ENCODE assay signal across 9 cellular contexts in genomic region chr3:48130321-48130881, GRCh38. TPM values are rescaled to one million over a fixed set of nuclear protein-coding genes. Genes with fewer than 3 reads are reported as not detected.
DNase-seq lines count a peak whose midpoint lies in the region; FAIRE-seq and TF ChIP-seq lines count a peak whose summit lies in the region.
"Had no signal": no experiment of that assay in that cellular context is flagged by ENCODE, and none has a peak within 500 bp of the region (broad histone marks: within the 10 kb centered on the region; RNA-seq: fewer than 3 reads in every experiment).

No MANE protein-coding gene starts in this region.

- H3K4me3 ChIP-seq in endothelial cell of umbilical vein (replicated peaks in 1 of 3; ENCODE audit: insufficient read depth in 1 of 3, low read depth in 1 of 3, low read length in 3 of 3) (no peak overlapping the region), mesenchymal stem cell (ENCODE audit: insufficient read depth in 1 of 2, low read depth in 1 of 2, low read length in 2 of 2) (no peak overlapping the region)

- no peak overlapping the region for H3K27ac Mint-ChIP-seq in activated CD4-positive, alpha-beta memory T cell treated with anti-CD3 and anti-CD28 coated beads, Interleukin-2, amount 10 ng/mL, durations not matched to agents 7 days and 5 days
- H3K27ac Mint-ChIP-seq: immature natural killer cell had no signal

- H3K4me2 ChIP-seq in endothelial cell of umbilical vein (ENCODE audit: insufficient read depth, low read length) = peak overlapping the region; percentile 9
- H3K4me2 ChIP-seq in mesenchymal stem cell (ENCODE audit: low read length, poor library complexity, severe bottlenecking) = no peak overlapping the region

- no peaks in the 10 kb centered on the region for H3K36me3 Mint-ChIP-seq in activated CD4-positive, alpha-beta memory T cell treated with anti-CD3 and anti-CD28 coated beads, Interleukin-2, amount 10 ng/mL, durations not matched to agents 7 days and 5 days (ENCODE audit: low read depth)
- H3K36me3 Mint-ChIP-seq: immature natural killer cell had no signal

- H2BK5ac ChIP-seq in mesenchymal stem cell (ENCODE audit: low read depth, low read length, poor library complexity, severe bottlenecking) = no peak overlapping the region

- H3K23ac ChIP-seq in mesenchymal stem cell (ENCODE audit: low read length in 2 of 2) = no peak overlapping the region

- H3K4me1 ChIP-seq in endothelial cell of umbilical vein (ENCODE audit: control insufficient read depth, extremely low read depth, insufficient read depth, low read length) (peaks cover 13% of the 10 kb centered on the region), mesenchymal stem cell (ENCODE audit: control insufficient read depth, insufficient read depth, low read depth, low read length) (peaks cover 14% of the 10 kb centered on the region)

- H3K14ac ChIP-seq in mesenchymal stem cell (ENCODE audit: low read length in 2 of 2) = no peak overlapping the region

- peak overlapping the region in 1 of 2 experiments; percentile 27 for H2BK12ac ChIP-seq in mesenchymal stem cell (ENCODE audit: low read length in 2 of 2)

- POLR2A ChIA-PET in endothelial cell of umbilical vein (lab: Charles Lee) = interaction anchor here (0.6 to 1.2 kb wide), 4 partner anchors 26 to 50 kb away, joined by 3 to 5 read pairs (median 4); no protein-coding TSS in a partner anchor
- POLR2A ChIA-PET in activated CD4-positive, alpha-beta memory T cell treated with anti-CD3 and anti-CD28 coated beads, Interleukin-2, amount 10 ng/mL, durations not matched to agents 7 days and 5 days (lab: Charles Lee) = no interaction called here

- FAIRE-seq in endothelial cell of umbilical vein (lab: Jason Lieb, UNC) = peak; percentile 89

- H2AK5ac ChIP-seq in mesenchymal stem cell (ENCODE audit: low read length, severe bottlenecking) = no peak overlapping the region

- H3K36me3 ChIP-seq in endothelial cell of umbilical vein (ENCODE audit: control insufficient read depth in 2 of 2, extremely low read depth in 1 of 2, insufficient read depth in 2 of 2, low read length in 2 of 2) (no peaks in the 10 kb centered on the region), mesenchymal stem cell (ENCODE audit: control insufficient read depth in 1 of 2, insufficient read depth in 2 of 2, low read depth in 1 of 2, low read length in 2 of 2) (no peaks in the 10 kb centered on the region)

- H3K9ac ChIP-seq in endothelial cell of umbilical vein (replicated peaks; ENCODE audit: extremely low read depth, insufficient read depth, low read length) (peak overlapping the region; percentile 25), mesenchymal stem cell (ENCODE audit: low read length) (peak overlapping the region; percentile 23)

- H3K9me3 Mint-ChIP-seq in activated CD4-positive, alpha-beta memory T cell treated with anti-CD3 and anti-CD28 coated beads, Interleukin-2, amount 10 ng/mL, durations not matched to agents 7 days and 5 days = no peaks in the 10 kb centered on the region
- H3K9me3 Mint-ChIP-seq: immature natural killer cell had no signal

- no peaks in the 10 kb centered on the region for H3K27me3 Mint-ChIP-seq in activated CD4-positive, alpha-beta memory T cell treated with anti-CD3 and anti-CD28 coated beads, Interleukin-2, amount 10 ng/mL, durations not matched to agents 7 days and 5 days

- whole genome bisulfite sequencing in mesenchymal stem cell = 54% methylated on average over 8 of the region's 8 CpGs

- no TSS peak for BruUV-seq in endothelial cell of umbilical vein (replicated peaks; lab: Mats Ljungman, UMichigan)

- H2BK15ac ChIP-seq in mesenchymal stem cell (ENCODE audit: low read depth, poor library complexity, severe bottlenecking) = no peak overlapping the region

- H3K9me1 ChIP-seq in endothelial cell of umbilical vein (replicated peaks; ENCODE audit: control insufficient read depth, extremely low read depth, insufficient read depth, low read length) = no peaks in the 10 kb centered on the region

- H3K27me3 ChIP-seq in endothelial cell of umbilical vein (ENCODE audit: control insufficient read depth in 2 of 2, insufficient read depth in 2 of 2, low read length in 2 of 2) (no peaks in the 10 kb centered on the region), mesenchymal stem cell (ENCODE audit: control insufficient read depth in 1 of 2, insufficient read depth in 1 of 2, low read length in 2 of 2) (no peaks in the 10 kb centered on the region)

- peak overlapping the region; percentile 5 for H4K8ac ChIP-seq in mesenchymal stem cell (ENCODE audit: low read length)

- DNase-seq in endothelial cell of umbilical vein (ENCODE audit: low read depth, low spot score) (peak; percentile 96), mesenchymal stem cell (peak; percentile 93), iPS-NIHi7 (ENCODE audit: extremely low spot score) (no peak), 8988T (no peak), activated T-cell treated with anti-CD3 and anti-CD28 coated beads for 4 hours (no peak)
- DNase-seq in activated CD4-positive, alpha-beta memory T cell treated with anti-CD3 and anti-CD28 coated beads, Interleukin-2, amount 10 ng/mL, durations not matched to agents 7 days and 5 days = no peak
- DNase-seq: immature natural killer cell had no signal

- peak overlapping the region; percentile 46 to 58 for H3K18ac ChIP-seq in mesenchymal stem cell (ENCODE audit: low read depth in 1 of 2, low read length in 2 of 2)

- H4K91ac ChIP-seq in mesenchymal stem cell (ENCODE audit: low read length) = no peak overlapping the region

- TF ChIP-seq CTCF in endothelial cell of umbilical vein (IDR thresholded peaks at IDR 0.05; ENCODE audit: extremely low read depth in 1 of 2, insufficient read depth in 1 of 2, low read depth in 1 of 2, low read length in 2 of 2) = no peak

- dilution Hi-C loops in endothelial cell of umbilical vein (cut with MboI; ENCODE audit: extremely low pct_ligation_motif_present, low sequenced_read_pairs) = no loop called here

- CTCF ChIA-PET in endothelial cell of umbilical vein (lab: Charles Lee) = interaction anchor here (1.0 to 1.6 kb wide), 3 partner anchors 10 to 28 kb away, joined by 3 to 8 read pairs (median 4); no protein-coding TSS in a partner anchor
- CTCF ChIA-PET in activated CD4-positive, alpha-beta memory T cell treated with anti-CD3 and anti-CD28 coated beads, Interleukin-2, amount 10 ng/mL, durations not matched to agents 7 days and 5 days (lab: Charles Lee) = no interaction called here

- H2AFZ ChIP-seq in endothelial cell of umbilical vein (ENCODE audit: low read depth, low read length) = peak overlapping the region; percentile 97
- peak overlapping the region; percentile 48 for H2AFZ ChIP-seq in mesenchymal stem cell (ENCODE audit: low read depth, low read length)

- no peaks in the 10 kb centered on the region for H3K79me2 ChIP-seq in endothelial cell of umbilical vein (ENCODE audit: control insufficient read depth, insufficient read depth, low read length)

- intact Hi-C loops in endothelial cell of umbilical vein (cut with micrococcal nuclease) = loop anchor here (2.0 kb wide), 1 partner anchor 42 kb away; no protein-coding TSS in a partner anchor

- H3K4me1 Mint-ChIP-seq in activated CD4-positive, alpha-beta memory T cell treated with anti-CD3 and anti-CD28 coated beads, Interleukin-2, amount 10 ng/mL, durations not matched to agents 7 days and 5 days = no peaks in the 10 kb centered on the region
- H3K4me1 Mint-ChIP-seq: immature natural killer cell had no signal

- H3K9me3 ChIP-seq in endothelial cell of umbilical vein (replicated peaks; ENCODE audit: control insufficient read depth, insufficient read depth, low read length) = no peaks in the 10 kb centered on the region
- H3K9me3 ChIP-seq in mesenchymal stem cell (ENCODE audit: control insufficient read depth, low read length) = no peaks in the 10 kb centered on the region

- H4K20me1 ChIP-seq in endothelial cell of umbilical vein (replicated peaks; ENCODE audit: control insufficient read depth, extremely low read depth, insufficient read depth, low read length) = no peaks in the 10 kb centered on the region

- H2BK120ac ChIP-seq in mesenchymal stem cell (ENCODE audit: low read depth, low read length) = no peak overlapping the region

- H3K4me3 Mint-ChIP-seq in activated CD4-positive, alpha-beta memory T cell treated with anti-CD3 and anti-CD28 coated beads, Interleukin-2, amount 10 ng/mL, durations not matched to agents 7 days and 5 days = no peak overlapping the region
- H3K4me3 Mint-ChIP-seq: immature natural killer cell had no signal

- peak overlapping the region; percentile 64 for H3K27ac ChIP-seq in endothelial cell of umbilical vein (ENCODE audit: insufficient read depth, low read depth, low read length)
- H3K27ac ChIP-seq in mesenchymal stem cell (ENCODE audit: low read length, poor library complexity, severe bottlenecking) = no peak overlapping the region
- H3K27ac ChIP-seq in temporal lobe (ENCODE audit: low read depth, low read length) = peak overlapping the region; percentile 44

- TF ChIP-seq POLR2A in endothelial cell of umbilical vein (IDR thresholded peaks at IDR 0.05; ENCODE audit: low read depth, low read length) = peak; percentile 35

- no peaks in the 10 kb centered on the region for H3K79me1 ChIP-seq in mesenchymal stem cell (replicated peaks; ENCODE audit: low read length, poor library complexity, severe bottlenecking)

- no peak for TF ChIP-seq EP300 in Ishikawa (IDR thresholded peaks at IDR 0.05; ENCODE audit: borderline replicate concordance)

- no peak for TF ChIP-seq RAD21 in Ishikawa (IDR thresholded peaks at IDR 0.05; ENCODE audit: low read depth)

- peak overlapping the region in 1 of 2 experiments; percentile 49 for H3K4ac ChIP-seq in mesenchymal stem cell (ENCODE audit: low read depth in 1 of 2, low read length in 2 of 2)

TF ChIP-seq in Ishikawa, 13 proteins besides CTCF, POLR2A, EP300 and RAD21 (continues in another document):
- TF ChIP-seq TEAD4 (IDR thresholded peaks at IDR 0.05) (peak; percentile 65), CEBPB (IDR thresholded peaks at IDR 0.05) (no peak)

TF ChIP-seq in endothelial cell of umbilical vein, 7 proteins besides CTCF, POLR2A, EP300 and RAD21:
- no peak for TF ChIP-seq MYC (IDR thresholded peaks at IDR 0.05; ENCODE audit: low read depth, low read length)

RNA-seq across cellular contexts. Expression of gene CDC25A, which starts 57.8 kb away (rescaled TPM):
- total RNA-seq in endothelial cell of umbilical vein (18.4 and 19.0 TPM in 2 replicates), temporal lobe (3.0 TPM)
- 5.0 and 5.5 TPM in 2 replicates for polyA plus RNA-seq in endothelial cell of umbilical vein
- polyA plus RNA-seq in endothelial cell of umbilical vein (2011; cell fraction: cytosol; rRNA removed) = 7.0 and 8.7 TPM in 2 replicates
- 7.5 and 9.4 TPM in 2 replicates for polyA plus RNA-seq in endothelial cell of umbilical vein (2011; cell fraction: nucleus; rRNA removed)
- polyA plus RNA-seq in endothelial cell of umbilical vein (2012) = 8.1 and 10.4 TPM in 2 replicates
- polyA minus RNA-seq in endothelial cell of umbilical vein = 11.2 and 13.4 TPM in 2 replicates
- polyA minus RNA-seq in endothelial cell of umbilical vein (2011; cell fraction: cytosol; rRNA and poly(A)+ RNA removed) = 32.9 TPM
- 6.9 and 9.2 TPM in 2 replicates for polyA minus RNA-seq in endothelial cell of umbilical vein (2011; cell fraction: nucleus; rRNA and poly(A)+ RNA removed)
- polyA plus RNA-seq in mesenchymal stem cell (2013, experiment 1 of 2) = 1.7 TPM
- 2.0 TPM for polyA plus RNA-seq in mesenchymal stem cell (2013, experiment 2 of 2)
- 10 to 100 TPM; 19.6 to 20.1 TPM for total RNA-seq in activated CD4-positive, alpha-beta memory T cell treated with anti-CD3 and anti-CD28 coated beads, Interleukin-2, amount 10 ng/mL, durations not matched to agents 7 days and 5 days

Comparison
In these comparisons a context has a peak if more than half of its experiments do, and no peak if none do; other contexts are left out.
1. DNase-seq: peak in endothelial cell of umbilical vein (single experiment) and mesenchymal stem cell (single experiment); none in activated CD4-positive, alpha-beta memory T cell treated with anti-CD3 and anti-CD28 coated beads, Interleukin-2, amount 10 ng/mL, durations not matched to agents 7 days and 5 days (single experiment), iPS-NIHi7 (single experiment), 8988T (single experiment) and activated T-cell treated with anti-CD3 and anti-CD28 coated beads for 4 hours (single experiment).